8 cellular contexts compared by ENCODE assay signal in genomic region chr1:233281711-233282581, GRCh38. TPM values are rescaled to one million over a fixed set of nuclear protein-coding genes. Genes with fewer than 3 reads are reported as not detected.
DNase-seq lines count a peak whose midpoint lies in the region; ATAC-seq lines count a peak whose summit lies in the region.

No MANE protein-coding gene starts in this region.

- H3K4me3 Mint-ChIP-seq in CD4-positive, alpha-beta memory T cell: peak overlapping the region; percentile 59 to 85 (median 70)
- H3K4me3 Mint-ChIP-seq in activated T-helper 17 cell treated with anti-CD3 and anti-CD28 coated beads, Interleukin-2, amount 50 U/mL, for 72 hours: peak overlapping the region; percentile 64

- intact Hi-C loops in CD4-positive, alpha-beta memory T cell (cut with micrococcal nuclease): loop anchor here (1.0 kb wide), 1 partner anchor 13 kb away; the partner anchor contains the start of gene PCNX2

- peak; percentile 28 to 58 (median 48) for DNase-seq in CD4-positive, alpha-beta memory T cell
- peak; percentile 29 for DNase-seq in stimulated activated CD8-positive, alpha-beta memory T cell treated with anti-CD3 and anti-CD28 coated beads, Interleukin-4, amount 100 ng/mL, for 48 hours
- no peak for DNase-seq in SHP77 (lab: John Stamatoyannopoulos, UW)
- DNase-seq in NCI-H510A (lab: John Stamatoyannopoulos, UW): no peak
- DNase-seq in hypothalamus (lab: John Stamatoyannopoulos, UW): no peak

- CTCF ChIA-PET in CD4-positive, alpha-beta memory T cell (lab: Charles Lee; ENCODE audit: partially characterized antibody): no interaction called here

- peak; percentile 85 for ATAC-seq in GM19397 (IDR thresholded peaks at IDR 0.05; ENCODE audit: unreplicated experiment)
- peak; percentile 93 for ATAC-seq in HG03378 (IDR thresholded peaks at IDR 0.05; ENCODE audit: unreplicated experiment)
- ATAC-seq in activated T-helper 17 cell treated with anti-CD3 and anti-CD28 coated beads, Interleukin-2, amount 50 U/mL, for 72 hours (replicated peaks): peak; percentile 87

- peaks cover 31% of the 10 kb centered on the region for H3K4me1 ChIP-seq in CD4-positive, alpha-beta memory T cell (ENCODE audit: insufficient read depth, low read length)

- H3K27me3 ChIP-seq in CD4-positive, alpha-beta memory T cell (ENCODE audit: insufficient read depth, low read length): no peaks in the 10 kb centered on the region

- peak overlapping the region; percentile 10 for H3K27ac ChIP-seq in CD4-positive, alpha-beta memory T cell (ENCODE audit: low read depth, low read length)

- H3K27ac Mint-ChIP-seq in CD4-positive, alpha-beta memory T cell: peak overlapping the region; percentile 48 to 96 (median 82)
- H3K27ac Mint-ChIP-seq in activated T-helper 17 cell treated with anti-CD3 and anti-CD28 coated beads, Interleukin-2, amount 50 U/mL, for 72 hours: peak overlapping the region; percentile 73

- POLR2A ChIA-PET in CD4-positive, alpha-beta memory T cell (lab: Charles Lee; ENCODE audit: partially characterized antibody): interaction anchor here (0.7 to 3.5 kb wide), 4 partner anchors 13 to 27 kb away, joined by 3 to 20 read pairs (median 4); partner anchors contain the start of gene PCNX2

- peaks cover 1 to 13% of the 10 kb centered on the region in 2 donors for H3K36me3 Mint-ChIP-seq in CD4-positive, alpha-beta memory T cell
- no peaks in the 10 kb centered on the region for H3K36me3 Mint-ChIP-seq in activated T-helper 17 cell treated with anti-CD3 and anti-CD28 coated beads, Interleukin-2, amount 50 U/mL, for 72 hours (ENCODE audit: low read depth)

- no peaks in the 10 kb centered on the region for H3K27me3 Mint-ChIP-seq in CD4-positive, alpha-beta memory T cell
- H3K27me3 Mint-ChIP-seq in activated T-helper 17 cell treated with anti-CD3 and anti-CD28 coated beads, Interleukin-2, amount 50 U/mL, for 72 hours: no peaks in the 10 kb centered on the region

- H3K36me3 ChIP-seq in CD4-positive, alpha-beta memory T cell (ENCODE audit: insufficient read depth, low read length): no peaks in the 10 kb centered on the region

- peaks cover 39 to 55% (median 48%) of the 10 kb centered on the region in 4 donors for H3K4me1 Mint-ChIP-seq in CD4-positive, alpha-beta memory T cell
- peaks cover 25% of the 10 kb centered on the region for H3K4me1 Mint-ChIP-seq in activated T-helper 17 cell treated with anti-CD3 and anti-CD28 coated beads, Interleukin-2, amount 50 U/mL, for 72 hours

- H3K4me3 ChIP-seq in CD4-positive, alpha-beta memory T cell (ENCODE audit: low read length in 2 of 2): peak overlapping the region in 1 of 2 donors; percentile 4

- H3K9me3 Mint-ChIP-seq in CD4-positive, alpha-beta memory T cell: no peaks in the 10 kb centered on the region
- H3K9me3 Mint-ChIP-seq in activated T-helper 17 cell treated with anti-CD3 and anti-CD28 coated beads, Interleukin-2, amount 50 U/mL, for 72 hours: no peaks in the 10 kb centered on the region

- H3K9me3 ChIP-seq in CD4-positive, alpha-beta memory T cell (ENCODE audit: control insufficient read depth in 1 of 2, low read length in 2 of 2): no peaks in the 10 kb centered on the region

RNA-seq across cellular contexts. Expression of gene PCNX2, which starts 13.6 kb away (rescaled TPM):
- total RNA-seq in CD4-positive, alpha-beta memory T cell: 100 to 1,000 TPM in 1 of 2 experiments, 10 to 100 TPM in 1; 99.2 to 109 TPM
- 10 to 100 TPM in 1 of 2 donors, 1 to 10 TPM in 1; 1.8 to 12.1 TPM for polyA plus RNA-seq in CD4-positive, alpha-beta memory T cell
- 10 to 100 TPM; 21.3 to 25.9 TPM for total RNA-seq in activated T-helper 17 cell treated with anti-CD3 and anti-CD28 coated beads, Interleukin-2, amount 50 U/mL, for 72 hours

RNA-seq across cellular contexts. Expression of gene MAP3K21, which starts 45.6 kb away (rescaled TPM):
- total RNA-seq in CD4-positive, alpha-beta memory T cell: 1 to 10 TPM; 2.8 to 3.0 TPM
- under 1 TPM in 1 of 2 donors, not detected in 1; 0.69 TPM for polyA plus RNA-seq in CD4-positive, alpha-beta memory T cell
- 10 to 100 TPM in 1 of 2 donors, 1 to 10 TPM in 1; 7.3 to 17.7 TPM for total RNA-seq in activated T-helper 17 cell treated with anti-CD3 and anti-CD28 coated beads, Interleukin-2, amount 50 U/mL, for 72 hours

Comparison
In these comparisons a context has a peak if more than half of its experiments do, and no peak if none do; other contexts are left out.
1. DNase-seq: peak in CD4-positive, alpha-beta memory T cell (5 of 5) and stimulated activated CD8-positive, alpha-beta memory T cell treated with anti-CD3 and anti-CD28 coated beads, Interleukin-4, amount 100 ng/mL, for 48 hours (single experiment); none in SHP77 (0 of 2), NCI-H510A (single experiment) and hypothalamus (0 of 51).
2. Peak in every context shown above with its lines, with median percentiles within 50 percentile points of each other: ATAC-seq.